23 cellular contexts compared by ENCODE assay signal in the genomic region with DNA sequence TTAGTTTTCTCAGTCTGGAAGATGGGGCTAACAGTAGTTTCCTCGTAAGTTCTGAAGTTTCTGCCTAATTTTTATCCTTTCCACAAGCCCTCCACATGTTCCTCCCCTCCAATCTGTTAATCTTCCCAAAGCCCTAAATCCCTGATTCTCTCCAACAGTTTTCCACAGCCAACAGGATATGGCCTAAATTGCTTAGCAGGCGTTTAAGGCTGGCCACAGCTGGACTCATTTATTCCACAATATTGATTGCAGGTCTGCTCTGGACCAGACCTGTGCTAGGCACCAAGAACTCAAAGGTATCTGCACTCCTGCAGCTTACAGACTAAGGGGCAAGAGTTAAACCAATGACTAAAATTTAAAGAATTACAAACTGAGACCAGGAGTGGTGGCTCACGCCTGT.
"Had no signal": no experiment of that assay in that cellular context is flagged by ENCODE, and none has a peak within 500 bp of the region (broad histone marks: within the 10 kb centered on the region; RNA-seq: fewer than 3 reads in every experiment).

No MANE protein-coding gene starts in this region.

- H3K27ac Mint-ChIP-seq: activated CD4-positive, alpha-beta memory T cell treated with anti-CD3 and anti-CD28 coated beads, Interleukin-2, amount 10 ng/mL, durations not matched to agents 7 days and 5 days; activated naive CD8-positive, alpha-beta T cell treated with anti-CD3 and anti-CD28 coated beads, Interleukin-2, amount 50 U/mL, for 24 hours; T-helper 17 cell had no signal

- H3K9me3 ChIP-seq: ascending aorta, body of pancreas had no signal

- DNase-seq: activated B cell treated with CpG ODN at 0.5 μM for 24 hours; activated CD4-positive, alpha-beta memory T cell treated with anti-CD3 and anti-CD28 coated beads, Interleukin-2, amount 10 ng/mL, durations not matched to agents 7 days and 5 days; activated CD4-positive, alpha-beta T cell treated with anti-CD3 and anti-CD28 coated beads for 1 hour; activated CD4-positive, alpha-beta T cell treated with anti-CD3 and anti-CD28 coated beads, Interleukin-2, amount 50 U/mL, for 1 hour; activated CD8-positive, alpha-beta memory T cell treated with anti-CD3 and anti-CD28 coated beads, Interleukin-2, amount 50 U/mL, for 48 hours; activated naive CD8-positive, alpha-beta T cell treated with anti-CD3 and anti-CD28 coated beads, Interleukin-2, amount 50 U/mL, for 24 hours; activated T-cell treated with anti-CD3 and anti-CD28 coated beads, Interleukin-2, amount 50 U/mL, for 1 hour; amniotic stem cell; body of pancreas; central memory CD4-positive, alpha-beta T cell; KG1; NCI-H1092; NCI-H1417; NCI-H1930; NCI-H2171; NCI-H2227 treated with DMSO at 0.1 percent for 48 hours; NCI-H526; NCI-H774; SIG-M5; T-helper 17 cell; T-helper 9 cell had no signal

- H3K36me3 ChIP-seq: ascending aorta had no signal

- ATAC-seq: activated naive CD8-positive, alpha-beta T cell treated with anti-CD3 and anti-CD28 coated beads, Interleukin-2, amount 50 U/mL, for 24 hours; body of pancreas; T-helper 17 cell had no signal

- FAIRE-seq: bronchial epithelial cell had no signal

- H3K4me3 Mint-ChIP-seq: activated CD4-positive, alpha-beta memory T cell treated with anti-CD3 and anti-CD28 coated beads, Interleukin-2, amount 10 ng/mL, durations not matched to agents 7 days and 5 days; activated naive CD8-positive, alpha-beta T cell treated with anti-CD3 and anti-CD28 coated beads, Interleukin-2, amount 50 U/mL, for 24 hours had no signal

- H3K27me3 ChIP-seq: ascending aorta, body of pancreas had no signal

- H3K27ac ChIP-seq: ascending aorta, body of pancreas had no signal

- H3K9me3 Mint-ChIP-seq: activated B cell treated with CpG ODN at 0.5 μM for 24 hours; activated CD4-positive, alpha-beta memory T cell treated with anti-CD3 and anti-CD28 coated beads, Interleukin-2, amount 10 ng/mL, durations not matched to agents 7 days and 5 days; activated naive CD8-positive, alpha-beta T cell treated with anti-CD3 and anti-CD28 coated beads, Interleukin-2, amount 50 U/mL, for 24 hours had no signal

- H3K27me3 Mint-ChIP-seq: activated B cell treated with CpG ODN at 0.5 μM for 24 hours; activated CD4-positive, alpha-beta memory T cell treated with anti-CD3 and anti-CD28 coated beads, Interleukin-2, amount 10 ng/mL, durations not matched to agents 7 days and 5 days; activated naive CD8-positive, alpha-beta T cell treated with anti-CD3 and anti-CD28 coated beads, Interleukin-2, amount 50 U/mL, for 24 hours; T-helper 17 cell had no signal

- H3K4me3 ChIP-seq: ascending aorta, body of pancreas had no signal
